ENCODE assay signal across 7 cellular contexts in genomic region chr10:96292971-96293909, GRCh38. TPM values are rescaled to one million over a fixed set of nuclear protein-coding genes. Genes with fewer than 3 reads are reported as not detected.
DNase-seq lines count a peak whose midpoint lies in the region; ATAC-seq and TF ChIP-seq lines count a peak whose summit lies in the region.

No MANE protein-coding gene starts in this region.

- peak overlapping the region; percentile 46; the same call in 1 of the 2 replicates for H2AFZ ChIP-seq in DND-41 (ENCODE audit: low read depth, low read length)

- H3K79me2 ChIP-seq in DND-41 (ENCODE audit: insufficient read depth, low read length), result peaks cover 15% of the 10 kb centered on the region

- H3K4me1 ChIP-seq in DND-41 (ENCODE audit: insufficient read depth, low read length), result peaks cover 62% of the 10 kb centered on the region
- H3K4me1 ChIP-seq in psoas muscle, result peaks cover 4% of the 10 kb centered on the region

- intact Hi-C loops in psoas muscle (cut with DNase I), result loop anchor here (1.0 to 5.0 kb wide), 3 partner anchors 62 to 276 kb away; no protein-coding TSS in a partner anchor

- DNase-seq in DND-41 (peak; percentile 48), SKM-1 (lab: John Stamatoyannopoulos, UW; ENCODE audit: unreplicated experiment) (peak; percentile 29), fibroblast of villous mesenchyme (ENCODE audit: low read depth) (peak; percentile 47), psoas muscle (no peak)

- H3K4me3 ChIP-seq in DND-41 (ENCODE audit: low read depth in 1 of 2, low read length in 2 of 2) (no peak overlapping the region), fibroblast of villous mesenchyme (ENCODE audit: low read depth, low read length) (no peak overlapping the region), psoas muscle (no peak overlapping the region)

- TF ChIP-seq CTCF in DND-41 (IDR thresholded peaks at IDR 0.05; ENCODE audit: borderline replicate concordance, extremely low read depth, low read length, poor library complexity, severe bottlenecking) (peak; percentile 83), fibroblast of villous mesenchyme (IDR thresholded peaks at IDR 0.05; ENCODE audit: insufficient read depth, low read depth, low read length) (peak; percentile 45), psoas muscle (IDR thresholded peaks at IDR 0.05) (peak; percentile 65)

- H3K9ac ChIP-seq in DND-41 (ENCODE audit: low read depth, low read length), result peak overlapping the region; percentile 7; the same call in 1 of the 2 replicates

- WGBS in psoas muscle, 3 donors, result 39 to 50% (median 39%) methylated on average over 7 of the region's 7 CpGs

- ATAC-seq in DND-41 (ENCODE audit: insufficient read depth, low read depth) (peak; percentile 75), GM19397 (IDR thresholded peaks at IDR 0.05; ENCODE audit: unreplicated experiment) (peak; percentile 49), psoas muscle (peak; percentile 65 to 84 (median 74)), GM21423 (IDR thresholded peaks at IDR 0.05; ENCODE audit: unreplicated experiment) (no peak)

- H3K9me3 ChIP-seq in DND-41 (ENCODE audit: insufficient read depth, low read length, severe bottlenecking), result no peaks in the 10 kb centered on the region
- no peaks in the 10 kb centered on the region for H3K9me3 ChIP-seq in psoas muscle

- no peaks in the 10 kb centered on the region for H4K20me1 ChIP-seq in DND-41 (ENCODE audit: insufficient read depth, low read length)

- peak; percentile 88 for TF ChIP-seq RAD21 in Ishikawa (IDR thresholded peaks at IDR 0.05; ENCODE audit: low read depth)

- H3K36me3 ChIP-seq in DND-41 (ENCODE audit: insufficient read depth, low read length), result peaks cover 9% of the 10 kb centered on the region; the same call in 1 of the 2 replicates
- H3K36me3 ChIP-seq in psoas muscle (ENCODE audit: insufficient read depth in 1 of 2, low read depth in 1 of 2), result no peaks in the 10 kb centered on the region

- TF ChIP-seq EP300 in Ishikawa (IDR thresholded peaks at IDR 0.05; ENCODE audit: borderline replicate concordance), result no peak

- H3K27me3 ChIP-seq in DND-41 (ENCODE audit: insufficient read depth, low read length, poor library complexity) (no peaks in the 10 kb centered on the region), psoas muscle (ENCODE audit: insufficient read depth in 3 of 3, low read length in 2 of 3) (peaks cover 0 to 6% (median 0%) of the 10 kb centered on the region in 3 donors)

- H3K27ac ChIP-seq in DND-41 (ENCODE audit: low read length) (peak overlapping the region; percentile 92), psoas muscle (no peak overlapping the region)

- no peak overlapping the region for H3K4me2 ChIP-seq in DND-41 (ENCODE audit: insufficient read depth, low read length)

TF ChIP-seq in Ishikawa, 13 proteins besides CTCF, POLR2A, EP300 and RAD21:
- TF ChIP-seq TEAD4 (IDR thresholded peaks at IDR 0.05), result no peak
- TF ChIP-seq CREB1 (IDR thresholded peaks at IDR 0.05; ENCODE audit: low read depth), result no peak
- no peak for TF ChIP-seq FOXM1 (IDR thresholded peaks at IDR 0.05; ENCODE audit: borderline replicate concordance, low read depth)

RNA-seq across cellular contexts. Expression of gene DNTT, which starts 11.0 kb away (rescaled TPM):
- total RNA-seq in fibroblast of villous mesenchyme (not detected in 2 replicates), psoas muscle (not detected)
- polyA plus RNA-seq in psoas muscle, result under 1 TPM in 1 of 3 donors, not detected in 2; 0.01 TPM

RNA-seq across cellular contexts. Expression of gene BLNK, which starts 21.9 kb away (rescaled TPM):
- total RNA-seq in fibroblast of villous mesenchyme (not detected in 2 replicates), psoas muscle (1 to 10 TPM; 1.1 to 3.7 (median 1.2) TPM)
- under 1 TPM; 0.15 to 0.25 (median 0.22) TPM for polyA plus RNA-seq in psoas muscle

Comparison
In these comparisons a context has a peak if more than half of its experiments do, and no peak if none do; other contexts are left out.
1. DNase-seq: peak in DND-41 (single experiment), SKM-1 (single experiment) and fibroblast of villous mesenchyme (single experiment); none in psoas muscle (0 of 2).
2. Peak in every context shown above with its lines, with median percentiles within 50 percentile points of each other: CTCF ChIP-seq.